ENCODE assay signal across 11 cellular contexts in genomic region chr3:4505688-4506558, GRCh38. TPM values are rescaled to one million over a fixed set of nuclear protein-coding genes. Genes with fewer than 3 reads are reported as not detected.
A peak's percentile ranks its signal among the peaks of the same experiment; 100 is the strongest.
DNase-seq lines count a peak whose midpoint lies in the region; ATAC-seq, FAIRE-seq and TF ChIP-seq lines count a peak whose summit lies in the region.
"Had no signal": no experiment of that assay in that cellular context is flagged by ENCODE, and none has a peak within 500 bp of the region (broad histone marks: within the 10 kb centered on the region; RNA-seq: fewer than 3 reads in every experiment).

No MANE protein-coding gene starts in this region.

- H3K4me1 ChIP-seq in right lobe of liver (peaks cover 0 to 30% (median 0%) of the 10 kb centered on the region in 4 donors), tibial artery (peaks cover 0 to 90% (median 47%) of the 10 kb centered on the region in 4 donors), kidney (ENCODE audit: control insufficient read depth in 1 of 2, insufficient read depth in 1 of 2, low read depth in 1 of 2, low read length in 2 of 2) (peaks cover 17 to 18% of the 10 kb centered on the region in 2 donors)

- H3K27me3 Mint-ChIP-seq in activated T-cell treated with anti-CD3 and anti-CD28 coated beads, Interleukin-2, amount 50 U/mL, for 24 hours = no peaks in the 10 kb centered on the region
- H3K27me3 Mint-ChIP-seq in activated B cell treated with CpG ODN at 0.5 μM for 24 hours = no peaks in the 10 kb centered on the region

- H3K9me3 ChIP-seq in right lobe of liver (no peaks in the 10 kb centered on the region), tibial artery (no peaks in the 10 kb centered on the region), kidney (ENCODE audit: control insufficient read depth in 1 of 2, low read length in 2 of 2) (no peaks in the 10 kb centered on the region)
- H3K9me3 ChIP-seq: Peyer's patch had no signal

- H3K27ac ChIP-seq in right lobe of liver (no peak overlapping the region), tibial artery (peak overlapping the region; percentile 85 to 94), kidney (ENCODE audit: low read depth in 2 of 2, low read length in 2 of 2) (no peak overlapping the region)

- H3K27me3 ChIP-seq in right lobe of liver (no peaks in the 10 kb centered on the region), tibial artery (no peaks in the 10 kb centered on the region)
- H3K27me3 ChIP-seq: Peyer's patch had no signal

- TF ChIP-seq CTCF in activated B cell treated with CpG ODN at 0.5 μM for 24 hours (IDR thresholded peaks at IDR 0.05) (no peak), right lobe of liver (IDR thresholded peaks at IDR 0.05) (no peak), tibial artery (IDR thresholded peaks at IDR 0.05) (no peak), kidney (IDR thresholded peaks at IDR 0.05; ENCODE audit: borderline replicate concordance, extremely low read depth, insufficient read depth) (no peak)

- FAIRE-seq in kidney (lab: Jason Lieb, UNC) = no peak

- ATAC-seq in activated B cell treated with CpG ODN at 0.5 μM for 24 hours (ENCODE audit: low read depth) (no peak), right lobe of liver (peak; percentile 61 to 75 (median 66))

- intact Hi-C loops in activated B cell treated with CpG ODN at 0.5 μM for 24 hours (cut with micrococcal nuclease) = loop anchor here (5.0 kb wide), 1 partner anchor 76 kb away; no protein-coding TSS in a partner anchor
- intact Hi-C loops in right lobe of liver (cut with DNase I) = no loop called here
- intact Hi-C loops in tibial artery (cut with DNase I; ENCODE audit: low total_unique reads) = no loop called here
- intact Hi-C loops in kidney (cut with DNase I) = no loop called here

- 51% methylated on average over 6 of the region's 6 CpGs for WGBS in right lobe of liver (ENCODE audit: insufficient coverage, low coverage, low lambda C conversion rate, missing lambda C conversion rate)

- peaks cover 34% of the 10 kb centered on the region for H3K36me3 Mint-ChIP-seq in activated T-cell treated with anti-CD3 and anti-CD28 coated beads, Interleukin-2, amount 50 U/mL, for 24 hours (ENCODE audit: low read depth)
- H3K36me3 Mint-ChIP-seq in activated B cell treated with CpG ODN at 0.5 μM for 24 hours (ENCODE audit: low read depth) = peaks cover 33% of the 10 kb centered on the region

- peak overlapping the region; percentile 23 for H3K27ac Mint-ChIP-seq in activated T-cell treated with anti-CD3 and anti-CD28 coated beads, Interleukin-2, amount 50 U/mL, for 24 hours
- peak overlapping the region; percentile 87 for H3K27ac Mint-ChIP-seq in activated B cell treated with CpG ODN at 0.5 μM for 24 hours

- H3K36me3 ChIP-seq in right lobe of liver (no peaks in the 10 kb centered on the region), tibial artery (peaks cover 5 to 8% (median 6%) of the 10 kb centered on the region in 3 donors), kidney (ENCODE audit: control insufficient read depth in 1 of 2, insufficient read depth in 2 of 2, low read length in 2 of 2) (peaks cover 0 to 7% of the 10 kb centered on the region in 2 donors)
- H3K36me3 ChIP-seq: Peyer's patch had no signal

- no peak overlapping the region for H3K9ac ChIP-seq in kidney (ENCODE audit: low read length in 2 of 2)

- no peak overlapping the region for H3K4me3 ChIP-seq in right lobe of liver
- H3K4me3 ChIP-seq in tibial artery = peak overlapping the region in 1 of 2 donors; percentile 45
- H3K4me3 ChIP-seq in kidney (ENCODE audit: low read length in 2 of 2) = no peak overlapping the region

- POLR2A ChIA-PET in activated B cell treated with CpG ODN at 0.5 μM for 24 hours (lab: Charles Lee) = interaction anchor here (0.6 to 8.0 kb wide), 6 partner anchors 10 to 39 kb away, joined by 3 to 288 read pairs (median 8); partner anchors contain the start of genes ITPR1 and SUMF1

- no peak for DNase-seq in activated T-cell treated with anti-CD3 and anti-CD28 coated beads, Interleukin-2, amount 50 U/mL, for 24 hours
- DNase-seq in activated T-cell treated with anti-CD3 and anti-CD28 coated beads, Interleukin-2, amount 50 U/mL, for 48 hours = no peak
- no peak for DNase-seq in activated B cell treated with CpG ODN at 0.5 μM for 24 hours
- no peak for DNase-seq in right lobe of liver
- no peak for DNase-seq in tibial artery
- no peak for DNase-seq in kidney
- no peak for DNase-seq in DMS53 (lab: John Stamatoyannopoulos, UW)
- no peak for DNase-seq in NCI-H187 (lab: John Stamatoyannopoulos, UW)
- DNase-seq: DMS79 treated with DMSO at 0.1 percent for 48 hours; effector CD8-positive, alpha-beta T cell; Peyer's patch had no signal

- peaks cover 60% of the 10 kb centered on the region for H3K4me1 Mint-ChIP-seq in activated T-cell treated with anti-CD3 and anti-CD28 coated beads, Interleukin-2, amount 50 U/mL, for 24 hours (ENCODE audit: low read depth)
- peaks cover 98% of the 10 kb centered on the region for H3K4me1 Mint-ChIP-seq in activated B cell treated with CpG ODN at 0.5 μM for 24 hours

- CTCF ChIA-PET in activated B cell treated with CpG ODN at 0.5 μM for 24 hours (lab: Charles Lee) = interaction anchor here (0.9 to 2.1 kb wide), 4 partner anchors 10 to 155 kb away, joined by 3 to 9 read pairs (median 4); partner anchors contain the start of gene ITPR1

- no peaks in the 10 kb centered on the region for H3K9me3 Mint-ChIP-seq in activated T-cell treated with anti-CD3 and anti-CD28 coated beads, Interleukin-2, amount 50 U/mL, for 24 hours
- H3K9me3 Mint-ChIP-seq in activated B cell treated with CpG ODN at 0.5 μM for 24 hours = no peaks in the 10 kb centered on the region

- no peak for TF ChIP-seq POLR2A in right lobe of liver (IDR thresholded peaks at IDR 0.05)

- no peak overlapping the region for H3K4me3 Mint-ChIP-seq in activated T-cell treated with anti-CD3 and anti-CD28 coated beads, Interleukin-2, amount 50 U/mL, for 24 hours
- H3K4me3 Mint-ChIP-seq in activated B cell treated with CpG ODN at 0.5 μM for 24 hours = peak overlapping the region; percentile 80

RNA-seq across cellular contexts. Expression of gene ITPR1, which starts 12.8 kb away (rescaled TPM):
- total RNA-seq in activated B cell treated with CpG ODN at 0.5 μM for 24 hours (116 and 143 TPM in 2 replicates), right lobe of liver (10 to 100 TPM in 4 of 6 experiments, 1 to 10 TPM in 2; 6.5 to 16.2 (median 11.5) TPM), kidney (81.2 TPM)
- 30.2 TPM for polyA plus RNA-seq in kidney (ENCODE audit: insufficient read depth, low read depth, low replicate concordance)

RNA-seq across cellular contexts. Expression of gene SUMF1, which starts 38.9 kb away (rescaled TPM):
- 18.4 and 20.7 TPM in 2 replicates for total RNA-seq in activated B cell treated with CpG ODN at 0.5 μM for 24 hours
- 10 to 100 TPM; 15.9 to 32.4 (median 21.3) TPM for total RNA-seq in right lobe of liver
- 50.1 TPM for total RNA-seq in kidney
- polyA plus RNA-seq in kidney (ENCODE audit: insufficient read depth, low read depth, low replicate concordance) = 50.6 TPM

Comparison
In these comparisons a context has a peak if more than half of its experiments do, and no peak if none do; other contexts are left out.
1. H3K27ac ChIP-seq: peak in tibial artery (2 of 2); none in right lobe of liver (0 of 3) and kidney (0 of 2).